In the genomic region with DNA sequence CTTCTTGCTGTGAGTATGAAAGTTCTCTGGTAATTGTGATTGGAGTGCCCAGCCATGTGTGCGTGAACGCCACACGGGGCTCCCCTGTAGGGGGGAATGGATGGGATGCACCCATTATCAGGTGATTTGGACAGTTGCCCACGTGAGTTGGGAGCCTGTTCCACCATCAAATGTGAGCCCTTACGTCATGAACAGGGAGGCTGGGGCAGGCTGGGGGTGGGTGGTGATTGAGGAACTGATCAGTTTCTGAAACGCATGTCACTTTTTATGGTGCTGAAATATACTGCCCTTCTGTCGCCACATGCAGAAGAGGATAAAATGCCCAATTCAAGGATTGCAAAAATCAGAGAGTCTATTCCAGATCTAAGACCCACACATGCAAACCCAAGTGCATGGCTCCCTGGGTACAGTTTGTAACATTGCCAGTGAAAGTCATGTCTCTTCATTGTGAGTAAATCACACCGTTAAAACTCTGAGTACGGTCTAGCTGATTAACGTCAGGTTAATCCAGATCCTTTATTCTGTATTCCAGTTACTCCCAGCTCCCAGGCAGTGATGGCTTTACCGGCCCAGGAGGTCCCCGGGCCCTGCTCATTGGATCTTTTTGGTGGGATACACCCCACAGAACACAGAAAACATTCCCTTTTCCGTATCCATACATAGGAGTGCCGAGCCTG, we compare ENCODE assay signal across 9 cellular contexts.
DNase-seq lines count a peak whose midpoint lies in the region; ATAC-seq and TF ChIP-seq lines count a peak whose summit lies in the region.
"Had no signal": no experiment of that assay in that cellular context is flagged by ENCODE, and none has a peak within 500 bp of the region (broad histone marks: within the 10 kb centered on the region; RNA-seq: fewer than 3 reads in every experiment).

No MANE protein-coding gene starts in this region.

- ATAC-seq in GM21381 (IDR thresholded peaks at IDR 0.05; ENCODE audit: unreplicated experiment) (peak; percentile 48), HG03342 (IDR thresholded peaks at IDR 0.05; ENCODE audit: unreplicated experiment) (peak; percentile 40), gastroesophageal sphincter (peak; percentile 20), gastrocnemius medialis (no peak)

- H3K27ac ChIP-seq in gastroesophageal sphincter (peak overlapping the region in 3 of 4 donors; percentile 6 to 50 (median 22)), gastrocnemius medialis (peak overlapping the region in 1 of 4 donors; percentile 35), WERI-Rb-1 (no peak overlapping the region)
- no peak overlapping the region for H3K27ac ChIP-seq in CD8-positive, alpha-beta memory T cell (ENCODE audit: low read depth, low read length)
- H3K27ac ChIP-seq: testis had no signal

- TF ChIP-seq CTCF in GM13977 (IDR thresholded peaks at IDR 0.05; ENCODE audit: extremely low read depth, insufficient read depth, missing control alignments) (no peak), gastroesophageal sphincter (IDR thresholded peaks at IDR 0.05) (no peak), gastrocnemius medialis (IDR thresholded peaks at IDR 0.05 in 4 of 5, conservative IDR thresholded peaks at IDR 0.05 in 1 of 5) (no peak), WERI-Rb-1 (IDR thresholded peaks at IDR 0.05; ENCODE audit: low read depth, low read length) (no peak)

- H3K36me3 Mint-ChIP-seq in CD8-positive, alpha-beta memory T cell = no peaks in the 10 kb centered on the region

- CTCF ChIA-PET in CD8-positive, alpha-beta memory T cell (lab: Charles Lee) = no interaction called here

- POLR2A ChIA-PET in CD8-positive, alpha-beta memory T cell (lab: Charles Lee) = no interaction called here

- H3K27me3 ChIP-seq in gastroesophageal sphincter = no peaks in the 10 kb centered on the region
- H3K27me3 ChIP-seq in gastrocnemius medialis = no peaks in the 10 kb centered on the region
- peaks cover 4% of the 10 kb centered on the region for H3K27me3 ChIP-seq in WERI-Rb-1 (ENCODE audit: insufficient read depth, low read depth, severe bottlenecking)
- H3K27me3 ChIP-seq in CD8-positive, alpha-beta memory T cell (ENCODE audit: insufficient read depth, low read length, poor library complexity, severe bottlenecking) = no peaks in the 10 kb centered on the region
- H3K27me3 ChIP-seq: testis had no signal

- DNase-seq in GM13977 (ENCODE audit: low spot score) (peak; percentile 79), gastrocnemius medialis (no peak), WERI-Rb-1 (no peak)
- DNase-seq in stimulated activated CD4-positive, alpha-beta T cell treated with anti-CD3 and anti-CD28 coated beads, Interleukin-4, amount 100 ng/mL, for 1 hour = no peak
- no peak for DNase-seq in CD8-positive, alpha-beta memory T cell

- peaks cover 2 to 21% of the 10 kb centered on the region in 2 donors for H3K27me3 Mint-ChIP-seq in CD8-positive, alpha-beta memory T cell

- 53 to 61% methylated on average over 9 to 13 of the region's 14 CpGs for WGBS in gastroesophageal sphincter (ENCODE audit: low coverage in 1 of 2), 2 donors

- H3K4me3 ChIP-seq in gastroesophageal sphincter (no peak overlapping the region), gastrocnemius medialis (no peak overlapping the region), WERI-Rb-1 (ENCODE audit: low read depth, low read length) (no peak overlapping the region)
- H3K4me3 ChIP-seq in CD8-positive, alpha-beta memory T cell (ENCODE audit: low read length) = no peak overlapping the region
- H3K4me3 ChIP-seq: testis had no signal

- H3K36me3 ChIP-seq in gastroesophageal sphincter = peaks cover 0 to 100% of the 10 kb centered on the region in 2 donors
- peaks cover 0 to 12% of the 10 kb centered on the region in 2 donors for H3K36me3 ChIP-seq in gastrocnemius medialis
- H3K36me3 ChIP-seq in WERI-Rb-1 = peaks cover 3% of the 10 kb centered on the region
- H3K36me3 ChIP-seq in CD8-positive, alpha-beta memory T cell (ENCODE audit: insufficient read depth, low read length) = no peaks in the 10 kb centered on the region

- in situ Hi-C loops in GM13977 (cut with MboI; ENCODE audit: low pct_unique_long_range_greater_than_20kb, low sequenced_read_pairs, unreplicated experiment) (loop anchor here (25.0 kb wide), 2 partner anchors 91 to 341 kb away; a partner anchor contains a TSS), gastrocnemius medialis (cut with MboI; ENCODE audit: low sequenced_read_pairs in 4 of 4) (loop anchor here in 1 of 4 donors (25.0 kb wide), 2 partner anchors 91 to 341 kb away; a partner anchor contains a TSS)

- no peaks in the 10 kb centered on the region for H3K4me1 Mint-ChIP-seq in CD8-positive, alpha-beta memory T cell

- H3K27ac Mint-ChIP-seq in CD8-positive, alpha-beta memory T cell = no peak overlapping the region

- H3K9me3 ChIP-seq in gastroesophageal sphincter = no peaks in the 10 kb centered on the region
- no peaks in the 10 kb centered on the region for H3K9me3 ChIP-seq in gastrocnemius medialis
- H3K9me3 ChIP-seq in WERI-Rb-1 (ENCODE audit: severe bottlenecking) = no peaks in the 10 kb centered on the region
- H3K9me3 ChIP-seq in CD8-positive, alpha-beta memory T cell (ENCODE audit: low read length) = no peaks in the 10 kb centered on the region
- H3K9me3 ChIP-seq: testis had no signal

- TF ChIP-seq POLR2A in gastroesophageal sphincter (IDR thresholded peaks at IDR 0.05) = no peak
- no peak for TF ChIP-seq POLR2A in gastrocnemius medialis (IDR thresholded peaks at IDR 0.05)

- intact Hi-C loops in gastrocnemius medialis (cut with DNase I; ENCODE audit: low total_unique reads) = no loop called here

- H3K4me1 ChIP-seq in gastroesophageal sphincter (peaks cover 0 to 12% (median 0%) of the 10 kb centered on the region in 3 donors), gastrocnemius medialis (peaks cover 0 to 4% of the 10 kb centered on the region in 2 donors)
- no peaks in the 10 kb centered on the region for H3K4me1 ChIP-seq in CD8-positive, alpha-beta memory T cell (ENCODE audit: insufficient read depth, low read length)
- H3K4me1 ChIP-seq: testis had no signal

- no peak for TF ChIP-seq EP300 in gastroesophageal sphincter (IDR thresholded peaks at IDR 0.05)

- H3K9me3 Mint-ChIP-seq in CD8-positive, alpha-beta memory T cell = no peaks in the 10 kb centered on the region

- H3K4me3 Mint-ChIP-seq in CD8-positive, alpha-beta memory T cell = no peak overlapping the region

Comparison
In these comparisons a context has a peak if more than half of its experiments do, and no peak if none do; other contexts are left out.
1. ATAC-seq: peak in GM21381 (single experiment), HG03342 (single experiment) and gastroesophageal sphincter (single experiment); none in gastrocnemius medialis (0 of 2).
2. H3K27ac ChIP-seq: peak in gastroesophageal sphincter (3 of 4); none in WERI-Rb-1 (single experiment) and CD8-positive, alpha-beta memory T cell (single experiment).